10 cellular contexts compared by ENCODE assay signal in the genomic region with DNA sequence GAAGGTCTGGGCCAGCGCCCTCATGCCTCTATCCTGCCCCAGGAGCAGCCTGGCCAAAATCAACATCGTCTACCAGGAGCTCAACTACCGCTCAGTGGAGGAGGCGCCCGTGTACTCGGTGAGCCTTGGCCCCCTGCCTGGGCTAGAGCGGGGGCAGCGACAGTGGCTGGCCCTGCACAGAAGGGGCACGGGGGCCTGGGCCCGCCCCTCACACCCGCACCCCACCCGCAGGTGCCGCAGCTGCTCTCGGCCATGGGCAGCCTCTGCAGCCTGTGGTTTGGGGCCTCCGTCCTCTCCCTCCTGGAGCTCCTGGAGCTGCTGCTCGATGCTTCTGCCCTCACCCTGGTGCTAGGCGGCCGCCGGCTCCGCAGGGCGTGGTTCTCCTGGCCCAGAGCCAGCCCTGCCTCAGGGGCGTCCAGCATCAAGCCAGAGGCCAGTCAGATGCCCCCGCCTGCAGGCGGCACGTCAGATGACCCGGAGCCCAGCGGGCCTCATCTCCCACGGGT. TPM values are rescaled to one million over a fixed set of nuclear protein-coding genes. Genes with fewer than 3 reads are reported as not detected.
DNase-seq lines count a peak whose midpoint lies in the region; ATAC-seq and FAIRE-seq lines count a peak whose summit lies in the region.
"Had no signal": no experiment of that assay in that cellular context is flagged by ENCODE, and none has a peak within 500 bp of the region (broad histone marks: within the 10 kb centered on the region; RNA-seq: fewer than 3 reads in every experiment).

No MANE protein-coding gene starts in this region.

- DNase-seq in NCI-H82 (lab: John Stamatoyannopoulos, UW) (peak; percentile 45), NCI-H82 treated with DMSO at 0.1 percent for 48 hours (lab: John Stamatoyannopoulos, UW; ENCODE audit: unreplicated experiment) (no peak), NCI-H510A treated with DMSO at 0.1 percent for 48 hours (lab: John Stamatoyannopoulos, UW) (peak; percentile 79), small intestine (peak; percentile 33), HTR-8/SVneo (ENCODE audit: insufficient read length, low spot score) (no peak), NCI-H774 (lab: John Stamatoyannopoulos, UW) (no peak)
- DNase-seq: NK-92 treated with Interleukin-12 subunit alpha and Interleukin-12 subunit beta, amount 100 ng/mL, for 24 hours had no signal

- no peaks in the 10 kb centered on the region for H3K4me1 ChIP-seq in small intestine (ENCODE audit: control insufficient read depth in 2 of 2, insufficient read depth in 1 of 2, low read depth in 1 of 2, low read length in 1 of 2)

- H3K9me3 ChIP-seq in small intestine (ENCODE audit: control insufficient read depth, low read depth) = no peaks in the 10 kb centered on the region

- peaks cover 0 to 4% of the 10 kb centered on the region in 2 donors for H3K36me3 ChIP-seq in small intestine (ENCODE audit: control insufficient read depth in 2 of 2, insufficient read depth in 2 of 2, low read length in 2 of 2)

- WGBS in small intestine, 3 donors = 11 to 45% (median 27%) methylated on average over 25 to 28 of the region's 28 CpGs

- H3K4me3 ChIP-seq in small intestine (ENCODE audit: low read depth in 1 of 2, low read length in 2 of 2) = no peak overlapping the region

- no peak overlapping the region for H3K27ac ChIP-seq in small intestine (ENCODE audit: low read depth in 1 of 2, low read length in 1 of 2)

- FAIRE-seq in small intestine (lab: Jason Lieb, UNC) (no peak), HTR-8/SVneo (lab: Jason Lieb, UNC) (no peak)

- ATAC-seq in esophagus mucosa (peak; percentile 15), HG03342 (IDR thresholded peaks at IDR 0.05; ENCODE audit: unreplicated experiment) (no peak)

- peaks cover 0 to 4% of the 10 kb centered on the region in 2 donors for H3K27me3 ChIP-seq in small intestine (ENCODE audit: control insufficient read depth in 2 of 2, insufficient read depth in 2 of 2, low read length in 2 of 2)

RNA-seq across cellular contexts. Expression of a gene that starts 10.8 kb away (rescaled TPM):
- 2.8 TPM for total RNA-seq in esophagus mucosa
- polyA plus RNA-seq in small intestine = 10 to 100 TPM in 2 of 3 donors, 1 to 10 TPM in 1; 6.5 to 37.1 (median 27.8) TPM
- polyA plus RNA-seq: naive thymus-derived CD4-positive, alpha-beta T cell had no signal

RNA-seq across cellular contexts. Expression of a gene that starts 16.7 kb away (rescaled TPM):
- total RNA-seq in esophagus mucosa = 35.3 TPM
- 10 to 100 TPM; 28.6 to 71.1 (median 50.0) TPM for polyA plus RNA-seq in small intestine

RNA-seq across cellular contexts. Expression of a gene that starts 17.3 kb away (rescaled TPM):
- total RNA-seq in esophagus mucosa = 23.0 TPM
- polyA plus RNA-seq in small intestine = 10 to 100 TPM; 16.8 to 22.7 (median 20.0) TPM

RNA-seq across cellular contexts. Expression of a gene that starts 17.4 kb away (rescaled TPM):
- total RNA-seq in esophagus mucosa = 45.0 TPM
- 10 to 100 TPM; 56.2 to 67.0 (median 65.1) TPM for polyA plus RNA-seq in small intestine

RNA-seq across cellular contexts. Expression of a gene that starts 33.4 kb away (rescaled TPM):
- total RNA-seq in esophagus mucosa = 54.0 TPM
- 100 to 1,000 TPM in 2 of 3 donors, 10 to 100 TPM in 1; 94.9 to 331 (median 245) TPM for polyA plus RNA-seq in small intestine

Comparison
In these comparisons a context has a peak if more than half of its experiments do, and no peak if none do; other contexts are left out.
1. DNase-seq: peak in NCI-H82 (single experiment), NCI-H510A treated with DMSO at 0.1 percent for 48 hours (single experiment) and small intestine (single experiment); none in NCI-H82 treated with DMSO at 0.1 percent for 48 hours (single experiment), HTR-8/SVneo (single experiment) and NCI-H774 (single experiment).